In the genomic region with DNA sequence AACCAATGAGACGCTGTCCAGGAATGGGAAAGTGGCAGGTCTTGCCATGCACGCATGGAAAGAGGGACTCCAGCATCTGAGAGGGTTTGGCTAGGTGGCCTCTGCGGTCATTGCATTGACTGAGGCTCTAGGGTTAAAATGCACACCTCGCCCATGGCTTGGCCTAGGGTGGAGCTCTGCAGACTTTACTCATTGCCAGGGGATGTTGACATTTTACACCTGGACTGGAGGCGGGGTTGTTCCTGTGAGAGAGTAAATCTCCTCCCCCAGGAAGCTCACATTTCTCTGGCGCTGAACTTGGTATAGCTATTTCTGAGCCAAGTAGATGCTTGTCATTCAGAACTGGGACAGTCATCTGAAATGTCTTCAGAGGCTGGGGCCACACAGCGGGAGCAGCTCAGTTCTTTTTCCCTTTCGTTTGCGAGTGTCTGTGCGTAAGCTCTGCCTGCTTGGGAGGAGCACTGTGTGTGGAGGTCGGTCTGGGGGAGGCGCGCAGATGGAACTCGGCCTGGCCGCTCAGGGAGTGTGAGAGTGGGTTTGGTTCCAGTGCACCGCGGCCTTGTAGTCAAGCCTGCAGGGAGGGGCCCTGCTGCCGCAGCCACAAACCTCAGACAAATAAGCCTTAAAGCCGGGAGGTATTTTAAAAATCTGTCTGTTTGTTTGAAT, we compare ENCODE assay signal across 12 cellular contexts.
DNase-seq lines count a peak whose midpoint lies in the region; ATAC-seq, FAIRE-seq and TF ChIP-seq lines count a peak whose summit lies in the region.
"Had no signal": no experiment of that assay in that cellular context is flagged by ENCODE, and none has a peak within 500 bp of the region (broad histone marks: within the 10 kb centered on the region; RNA-seq: fewer than 3 reads in every experiment).

No MANE protein-coding gene starts in this region.

- TF ChIP-seq POLR2A in stomach (IDR thresholded peaks at IDR 0.05): no peak

- intact Hi-C loops in lower lobe of right lung (cut with DNase I): no loop called here
- intact Hi-C loops in stomach (cut with DNase I; ENCODE audit: low total_unique reads): no loop called here

- no peak overlapping the region for H3K4me3 ChIP-seq in bronchial epithelial cell (ENCODE audit: low read depth, low read length)
- no peak overlapping the region for H3K4me3 ChIP-seq in lower lobe of right lung
- H3K4me3 ChIP-seq in stomach: no peak overlapping the region
- H3K4me3 ChIP-seq: neural progenitor cell had no signal

- 41 to 63% (median 51%) methylated on average over 18 to 19 of the region's 19 CpGs for WGBS in stomach, 5 donors

- H3K27me3 ChIP-seq in bronchial epithelial cell (ENCODE audit: control insufficient read depth, insufficient read depth, low read length) (no peaks in the 10 kb centered on the region), lower lobe of right lung (ENCODE audit: low read depth) (no peaks in the 10 kb centered on the region), stomach (no peaks in the 10 kb centered on the region)
- H3K27me3 ChIP-seq: neural progenitor cell had no signal

- DNase-seq in activated CD8-positive, alpha-beta memory T cell treated with anti-CD3 and anti-CD28 coated beads for 24 hours: peak; percentile 51
- DNase-seq in activated CD8-positive, alpha-beta memory T cell treated with anti-CD3 and anti-CD28 coated beads, Interleukin-2, amount 50 U/mL, for 48 hours: no peak
- peak; percentile 82 for DNase-seq in bronchial epithelial cell (ENCODE audit: low read depth)
- DNase-seq in lower lobe of right lung: no peak
- peak; percentile 70 for DNase-seq in stomach
- DNase-seq in amniotic stem cell (lab: John Stamatoyannopoulos, UW): no peak
- DNase-seq in glomerular visceral epithelial cell (ENCODE audit: extremely low spot score): no peak
- no peak for DNase-seq in AML-193 (lab: John Stamatoyannopoulos, UW)
- DNase-seq: activated naive CD4-positive, alpha-beta T cell treated with anti-CD3 and anti-CD28 coated beads, Interleukin-2, amount 50 U/mL, for 16 hours; cerebellar nuclear complex; kidney had no signal

- FAIRE-seq in bronchial epithelial cell (lab: Jason Lieb, UNC): peak; percentile 75
- FAIRE-seq: kidney had no signal

- H3K36me3 ChIP-seq in bronchial epithelial cell (ENCODE audit: control insufficient read depth, insufficient read depth, low read length): peaks cover 2% of the 10 kb centered on the region
- peaks cover 78% of the 10 kb centered on the region for H3K36me3 ChIP-seq in lower lobe of right lung
- peaks cover 16 to 82% (median 64%) of the 10 kb centered on the region in 4 donors for H3K36me3 ChIP-seq in stomach
- H3K36me3 ChIP-seq: neural progenitor cell had no signal

- H3K9me3 ChIP-seq in lower lobe of right lung: no peaks in the 10 kb centered on the region
- H3K9me3 ChIP-seq in stomach: no peaks in the 10 kb centered on the region

- peak; percentile 37 to 56 for ATAC-seq in lower lobe of right lung

- H3K27ac ChIP-seq in lower lobe of right lung (no peak overlapping the region), stomach (peak overlapping the region; percentile 11 to 66 (median 58))
- H3K27ac ChIP-seq: neural progenitor cell had no signal

- H3K4me1 ChIP-seq in lower lobe of right lung (no peaks in the 10 kb centered on the region), stomach (peaks cover 0 to 24% (median 12%) of the 10 kb centered on the region in 4 donors)
- H3K4me1 ChIP-seq: neural progenitor cell had no signal

- TF ChIP-seq EP300 in stomach (IDR thresholded peaks at IDR 0.05): no peak

- TF ChIP-seq CTCF in bronchial epithelial cell (IDR thresholded peaks at IDR 0.05; ENCODE audit: insufficient read depth, low read length, severe bottlenecking): no peak
- TF ChIP-seq CTCF in lower lobe of right lung (IDR thresholded peaks at IDR 0.05): no peak
- no peak for TF ChIP-seq CTCF in stomach (IDR thresholded peaks at IDR 0.05)

Comparison
In these comparisons a context has a peak if more than half of its experiments do, and no peak if none do; other contexts are left out.
1. DNase-seq: peak in activated CD8-positive, alpha-beta memory T cell treated with anti-CD3 and anti-CD28 coated beads for 24 hours (single experiment), bronchial epithelial cell (single experiment) and stomach (single experiment); none in activated CD8-positive, alpha-beta memory T cell treated with anti-CD3 and anti-CD28 coated beads, Interleukin-2, amount 50 U/mL, for 48 hours (single experiment), lower lobe of right lung (single experiment), amniotic stem cell (single experiment), glomerular visceral epithelial cell (single experiment) and AML-193 (0 of 2).